Comparison of ENCODE assay signal across 17 cellular contexts in genomic region chr20:42792052-42792451, GRCh38.
"Had no signal": no experiment of that assay in that cellular context is flagged by ENCODE, and none has a peak within 500 bp of the region (broad histone marks: within the 10 kb centered on the region; RNA-seq: fewer than 3 reads in every experiment).

No MANE protein-coding gene starts in this region.

- H3K27ac ChIP-seq: esophagus squamous epithelium, gastroesophageal sphincter, neutrophil, testis, tibial nerve, upper lobe of right lung, vagina had no signal

- ATAC-seq: gastroesophageal sphincter; left colon; naive thymus-derived CD8-positive, alpha-beta T cell; right cardiac atrium; upper lobe of right lung had no signal

- H3K4me3 ChIP-seq: esophagus squamous epithelium, gastroesophageal sphincter, testis, tibial nerve, upper lobe of right lung, vagina had no signal

- DNase-seq: cerebellar nuclear complex; esophagus squamous epithelium; foreskin fibroblast; immature natural killer cell; kidney; left colon; naive thymus-derived CD8-positive, alpha-beta T cell; right cardiac atrium; small intestine; stimulated activated CD4-positive, alpha-beta T cell treated with anti-CD3 and anti-CD28 coated beads, Interleukin-2, amount 100 ng/mL, for 48 hours; stimulated activated naive CD4-positive, alpha-beta T cell treated with Interleukin-2 at 50 U/mL for 16 hours; testis; upper lobe of right lung had no signal

- H3K27me3 ChIP-seq: neutrophil, testis, tibial nerve, upper lobe of right lung, vagina had no signal

- H3K4me1 ChIP-seq: esophagus squamous epithelium, gastroesophageal sphincter, testis, tibial nerve, upper lobe of right lung, vagina had no signal

- H3K36me3 ChIP-seq: esophagus squamous epithelium, gastroesophageal sphincter, neutrophil, tibial nerve, upper lobe of right lung, vagina had no signal

- H3K9me3 ChIP-seq: esophagus squamous epithelium, gastroesophageal sphincter, neutrophil, testis, tibial nerve, upper lobe of right lung, vagina had no signal
